In the genomic region with DNA sequence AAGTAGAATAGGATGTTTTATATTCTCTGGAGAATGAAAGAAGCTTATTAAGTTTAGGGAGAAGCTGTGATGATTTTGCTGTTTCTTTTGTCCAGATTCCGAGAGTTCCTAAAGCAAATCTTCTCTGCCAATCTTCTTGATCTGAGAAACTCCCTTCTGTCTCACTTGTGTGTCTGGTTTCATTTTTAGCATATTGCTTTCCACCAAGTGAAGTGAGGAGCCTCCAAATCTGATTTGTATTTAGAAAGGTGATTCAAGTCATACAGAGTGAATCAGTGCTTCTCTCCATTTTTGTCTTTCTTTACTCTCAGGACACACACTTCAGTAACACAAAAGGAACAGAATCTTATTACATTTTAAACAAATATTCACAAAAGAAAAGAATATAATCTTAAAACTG, we compare ENCODE assay signal across 18 cellular contexts. TPM values are rescaled to one million over a fixed set of nuclear protein-coding genes. Genes with fewer than 3 reads are reported as not detected.
A peak's percentile ranks its signal among the peaks of the same experiment; 100 is the strongest.
DNase-seq lines count a peak whose midpoint lies in the region; ATAC-seq and TF ChIP-seq lines count a peak whose summit lies in the region.
"Had no signal": no experiment of that assay in that cellular context is flagged by ENCODE, and none has a peak within 500 bp of the region (broad histone marks: within the 10 kb centered on the region; RNA-seq: fewer than 3 reads in every experiment).

No MANE protein-coding gene starts in this region.

- no peak for DNase-seq in activated CD4-positive, CD25-positive, alpha-beta regulatory T cell treated with anti-CD3 and anti-CD28 coated beads, Interleukin-2, amount 50 U/mL, for 72 hours
- DNase-seq in mesothelial cell of epicardium (ENCODE audit: low spot score in 2 of 2, unreplicated experiment in 2 of 2): no peak
- no peak for DNase-seq in posterior vena cava (ENCODE audit: low spot score)
- no peak for DNase-seq in testis
- DNase-seq: activated CD8-positive, alpha-beta memory T cell treated with anti-CD3 and anti-CD28 coated beads, Interleukin-2, amount 50 U/mL, for 48 hours; CD8-positive, alpha-beta T cell; foreskin fibroblast; H7; nucleus accumbens; small intestine; substantia nigra had no signal

- H3K4me1 Mint-ChIP-seq in mesothelial cell of epicardium: peaks cover 11% of the 10 kb centered on the region

- peaks cover 46% of the 10 kb centered on the region for H3K36me3 Mint-ChIP-seq in mesothelial cell of epicardium

- 66 to 81% methylated on average over 1 of the region's 1 CpG for WGBS in testis, 2 donors

- TF ChIP-seq CTCF in mesothelial cell of epicardium (IDR thresholded peaks at IDR 0.05; ENCODE audit: unreplicated experiment) (no peak), testis (IDR thresholded peaks at IDR 0.05) (no peak)

- peaks cover 3% of the 10 kb centered on the region for H3K9me3 Mint-ChIP-seq in mesothelial cell of epicardium
- H3K9me3 Mint-ChIP-seq: CD8-positive, alpha-beta T cell had no signal

- no peaks in the 10 kb centered on the region for H3K4me1 ChIP-seq in testis
- H3K4me1 ChIP-seq: ascending aorta had no signal

- no peaks in the 10 kb centered on the region for H3K36me3 ChIP-seq in testis (ENCODE audit: low read depth, missing control alignments)

- H3K27me3 ChIP-seq in testis: no peaks in the 10 kb centered on the region
- H3K27me3 ChIP-seq: ascending aorta had no signal

- intact Hi-C loops in posterior vena cava (cut with DNase I) (no loop called here), testis (cut with DNase I; ENCODE audit: low total_unique reads) (no loop called here)

- H3K27ac ChIP-seq in testis: no peak overlapping the region
- H3K27ac ChIP-seq: 22Rv1, ascending aorta had no signal

- no peaks in the 10 kb centered on the region for H3K27me3 Mint-ChIP-seq in mesothelial cell of epicardium (ENCODE audit: low read depth)

- peak; percentile 79 to 82 for ATAC-seq in activated CD4-positive, CD25-positive, alpha-beta regulatory T cell treated with anti-CD3 and anti-CD28 coated beads, Interleukin-2, amount 50 U/mL, for 24 hours
- peak; percentile 77 for ATAC-seq in GM19351 (IDR thresholded peaks at IDR 0.05; ENCODE audit: unreplicated experiment)
- ATAC-seq in HG02884 (IDR thresholded peaks at IDR 0.05; ENCODE audit: unreplicated experiment): peak; percentile 59
- ATAC-seq in HG03039 (IDR thresholded peaks at IDR 0.05; ENCODE audit: unreplicated experiment): no peak
- ATAC-seq: CD8-positive, alpha-beta T cell; SK-N-SH treated with all-trans-retinoic acid at 6 μM for 48 hours had no signal

- H3K27ac Mint-ChIP-seq in mesothelial cell of epicardium: peak overlapping the region; percentile 44
- H3K27ac Mint-ChIP-seq: CD8-positive, alpha-beta T cell had no signal

- H3K4me3 Mint-ChIP-seq in mesothelial cell of epicardium: no peak overlapping the region
- H3K4me3 Mint-ChIP-seq: CD8-positive, alpha-beta T cell had no signal

- H3K9me3 ChIP-seq in testis: no peaks in the 10 kb centered on the region
- H3K9me3 ChIP-seq: ascending aorta had no signal

- H3K4me3 ChIP-seq in testis: no peak overlapping the region
- H3K4me3 ChIP-seq: ascending aorta had no signal

- TF ChIP-seq POLR2A in testis (IDR thresholded peaks at IDR 0.05): no peak

RNA-seq across cellular contexts. Expression of a gene that starts 48.4 kb away (rescaled TPM):
- 49.8 to 52.3 TPM (median 52.3 TPM) in 3 replicates for total RNA-seq in mesothelial cell of epicardium
- total RNA-seq in posterior vena cava: 10 to 100 TPM; 33.3 to 40.7 TPM
- total RNA-seq in testis: 10 to 100 TPM; 38.8 to 60.6 TPM
- polyA plus RNA-seq in testis (ENCODE audit: insufficient read depth, low read depth, low replicate concordance): 24.2 TPM
